In the genomic region with DNA sequence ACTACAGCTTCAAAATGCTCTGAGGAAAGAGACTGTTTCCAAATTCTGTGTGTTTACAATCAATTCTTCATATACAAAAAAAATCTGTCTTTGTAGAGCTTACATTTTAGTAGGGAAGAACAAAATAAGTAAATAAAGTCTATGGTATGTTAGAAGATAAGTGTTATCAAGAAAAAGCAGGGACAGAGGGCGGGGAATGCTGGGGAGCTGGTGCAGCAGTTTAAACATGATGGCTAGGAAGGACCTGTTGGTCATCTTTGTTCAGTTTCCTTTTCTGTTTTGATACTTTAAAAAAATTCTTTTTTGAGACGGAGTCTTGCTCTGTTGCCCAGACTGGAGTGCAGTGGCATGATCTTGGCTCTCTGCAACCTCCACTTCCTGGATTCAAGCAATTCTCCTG, we compare ENCODE assay signal across 15 cellular contexts. TPM values are rescaled to one million over a fixed set of nuclear protein-coding genes. Genes with fewer than 3 reads are reported as not detected.
DNase-seq lines count a peak whose midpoint lies in the region; ATAC-seq and TF ChIP-seq lines count a peak whose summit lies in the region.
"Had no signal": no experiment of that assay in that cellular context is flagged by ENCODE, and none has a peak within 500 bp of the region (broad histone marks: within the 10 kb centered on the region; RNA-seq: fewer than 3 reads in every experiment).

No MANE protein-coding gene starts in this region.

- H3K27me3 Mint-ChIP-seq in chondrocyte (ENCODE audit: low read depth): no peaks in the 10 kb centered on the region
- H3K27me3 Mint-ChIP-seq: CD4-positive, alpha-beta memory T cell had no signal

- TF ChIP-seq CTCF in chondrocyte (IDR thresholded peaks at IDR 0.05): no peak

- peak overlapping the region; percentile 5 for H3K27ac Mint-ChIP-seq in chondrocyte (ENCODE audit: unreplicated experiment)

- H3K4me3 Mint-ChIP-seq in chondrocyte (ENCODE audit: unreplicated experiment): no peak overlapping the region
- H3K4me3 Mint-ChIP-seq: CD4-positive, alpha-beta memory T cell had no signal

- no peak for ATAC-seq in GM21529 (IDR thresholded peaks at IDR 0.05; ENCODE audit: unreplicated experiment)

- peak; percentile 24 for DNase-seq in OCI-M1 (lab: John Stamatoyannopoulos, UW)
- no peak for DNase-seq in chondrocyte (ENCODE audit: low spot score)
- DNase-seq in mesenteric fat pad (ENCODE audit: low spot score): peak; percentile 35
- DNase-seq in RPMI8226: no peak
- no peak for DNase-seq in NCI-H187 (lab: John Stamatoyannopoulos, UW)
- DNase-seq: C1 segment of cervical spinal cord; Calu3; CD4-positive, alpha-beta memory T cell; COR-L47; DMS53; DMS79 treated with DMSO at 0.1 percent for 48 hours; GF-D8; GOT3 had no signal

- H3K9me3 Mint-ChIP-seq in chondrocyte (ENCODE audit: low read depth): no peaks in the 10 kb centered on the region
- H3K9me3 Mint-ChIP-seq: CD4-positive, alpha-beta memory T cell had no signal

- peaks cover 11% of the 10 kb centered on the region for H3K36me3 Mint-ChIP-seq in chondrocyte (ENCODE audit: low read depth)

- no peaks in the 10 kb centered on the region for H3K4me1 Mint-ChIP-seq in chondrocyte (ENCODE audit: low read depth)
- H3K4me1 Mint-ChIP-seq: CD4-positive, alpha-beta memory T cell had no signal

RNA-seq across cellular contexts. Expression of gene TMEM25, which starts 16.1 kb away (rescaled TPM):
- total RNA-seq in chondrocyte (23.3 to 27.1 TPM (median 26.3 TPM) in 3 replicates), mesenteric fat pad (2.7 TPM)

RNA-seq across cellular contexts. Expression of gene IFT46, which starts 18.6 kb away (rescaled TPM):
- total RNA-seq in chondrocyte (16.2 to 22.7 TPM (median 16.6 TPM) in 3 replicates), mesenteric fat pad (11.4 TPM)

RNA-seq across cellular contexts. Expression of gene TTC36, which starts 19.9 kb away (rescaled TPM):
- total RNA-seq in chondrocyte: 0.27 to 1.4 TPM in 2 of 3 replicates, not detected in the other
- total RNA-seq in mesenteric fat pad: not detected
- total RNA-seq: A172 had no signal

RNA-seq across cellular contexts. Expression of gene ARCN1, which starts 25.1 kb away (rescaled TPM):
- total RNA-seq in chondrocyte (233 to 265 TPM (median 240 TPM) in 3 replicates), mesenteric fat pad (176 TPM)

Comparison
In these comparisons a context has a peak if more than half of its experiments do, and no peak if none do; other contexts are left out.
1. DNase-seq: peak in OCI-M1 (single experiment) and mesenteric fat pad (single experiment); none in chondrocyte (single experiment), RPMI8226 (single experiment) and NCI-H187 (0 of 2).